9 cellular contexts compared by ENCODE assay signal in genomic region chr7:139853576-139854511, GRCh38. TPM values are rescaled to one million over a fixed set of nuclear protein-coding genes. Genes with fewer than 3 reads are reported as not detected.
DNase-seq lines count a peak whose midpoint lies in the region; ATAC-seq, FAIRE-seq and TF ChIP-seq lines count a peak whose summit lies in the region.
"Had no signal": no experiment of that assay in that cellular context is flagged by ENCODE, and none has a peak within 500 bp of the region (broad histone marks: within the 10 kb centered on the region; RNA-seq: fewer than 3 reads in every experiment).

No MANE protein-coding gene starts in this region.

- no peaks in the 10 kb centered on the region for H3K27me3 ChIP-seq in astrocyte (ENCODE audit: insufficient read depth, low read length)
- H3K27me3 ChIP-seq in lower lobe of right lung (ENCODE audit: low read depth) = no peaks in the 10 kb centered on the region

- peaks cover 18% of the 10 kb centered on the region for H3K27me3 Mint-ChIP-seq in astrocyte (ENCODE audit: low read depth, unreplicated experiment)
- peaks cover 2% of the 10 kb centered on the region for H3K27me3 Mint-ChIP-seq in activated CD4-positive, alpha-beta T cell treated with anti-CD3 and anti-CD28 coated beads, Interleukin-2, amount 10 ng/mL, durations not matched to agents 24 days and 14 days
- H3K27me3 Mint-ChIP-seq in activated CD8-positive, alpha-beta T cell treated with anti-CD3 and anti-CD28 coated beads for 36 hours = no peaks in the 10 kb centered on the region
- H3K27me3 Mint-ChIP-seq: B cell had no signal

- H3K27ac ChIP-seq in astrocyte (ENCODE audit: low read depth, low read length) = no peak overlapping the region
- peak overlapping the region; percentile 67 for H3K27ac ChIP-seq in lower lobe of right lung
- peak overlapping the region; percentile 19 for H3K27ac ChIP-seq in urinary bladder (ENCODE audit: low read depth)

- no peak for FAIRE-seq in astrocyte (lab: Jason Lieb, UNC)

- no peak overlapping the region for H3K9ac ChIP-seq in astrocyte (ENCODE audit: low read length)

- H3K36me3 Mint-ChIP-seq in astrocyte (ENCODE audit: low read depth, unreplicated experiment) = no peaks in the 10 kb centered on the region
- peaks cover 2% of the 10 kb centered on the region for H3K36me3 Mint-ChIP-seq in activated CD4-positive, alpha-beta T cell treated with anti-CD3 and anti-CD28 coated beads, Interleukin-2, amount 10 ng/mL, durations not matched to agents 24 days and 14 days (ENCODE audit: low read depth)
- no peaks in the 10 kb centered on the region for H3K36me3 Mint-ChIP-seq in activated CD8-positive, alpha-beta T cell treated with anti-CD3 and anti-CD28 coated beads for 36 hours (ENCODE audit: low read depth)

- no peak overlapping the region for H2AFZ ChIP-seq in astrocyte (ENCODE audit: low read depth, low read length)

- no peak overlapping the region for H3K4me3 Mint-ChIP-seq in astrocyte (ENCODE audit: unreplicated experiment)
- H3K4me3 Mint-ChIP-seq in activated CD4-positive, alpha-beta T cell treated with anti-CD3 and anti-CD28 coated beads, Interleukin-2, amount 10 ng/mL, durations not matched to agents 24 days and 14 days = no peak overlapping the region
- no peak overlapping the region for H3K4me3 Mint-ChIP-seq in activated CD8-positive, alpha-beta T cell treated with anti-CD3 and anti-CD28 coated beads for 36 hours
- H3K4me3 Mint-ChIP-seq: B cell had no signal

- 50% methylated on average over 9 of the region's 9 CpGs for WGBS in urinary bladder

- no peak for TF ChIP-seq CTCF in astrocyte (IDR thresholded peaks at IDR 0.05; ENCODE audit: insufficient read depth, low read depth, low read length)
- TF ChIP-seq CTCF in lower lobe of right lung (IDR thresholded peaks at IDR 0.05) = no peak
- TF ChIP-seq CTCF in activated CD8-positive, alpha-beta T cell treated with anti-CD3 and anti-CD28 coated beads for 36 hours (IDR thresholded peaks at IDR 0.05) = no peak

- H3K27ac Mint-ChIP-seq in astrocyte (ENCODE audit: unreplicated experiment) = peak overlapping the region; percentile 43
- no peak overlapping the region for H3K27ac Mint-ChIP-seq in activated CD4-positive, alpha-beta T cell treated with anti-CD3 and anti-CD28 coated beads, Interleukin-2, amount 10 ng/mL, durations not matched to agents 24 days and 14 days
- H3K27ac Mint-ChIP-seq in activated CD8-positive, alpha-beta T cell treated with anti-CD3 and anti-CD28 coated beads for 36 hours = no peak overlapping the region

- H3K9me3 Mint-ChIP-seq in astrocyte (ENCODE audit: unreplicated experiment) = peaks cover 10% of the 10 kb centered on the region
- peaks cover 4% of the 10 kb centered on the region for H3K9me3 Mint-ChIP-seq in activated CD4-positive, alpha-beta T cell treated with anti-CD3 and anti-CD28 coated beads, Interleukin-2, amount 10 ng/mL, durations not matched to agents 24 days and 14 days
- H3K9me3 Mint-ChIP-seq in activated CD8-positive, alpha-beta T cell treated with anti-CD3 and anti-CD28 coated beads for 36 hours = no peaks in the 10 kb centered on the region

- H3K4me1 Mint-ChIP-seq in astrocyte (ENCODE audit: low read depth, unreplicated experiment) = no peaks in the 10 kb centered on the region
- peaks cover 16% of the 10 kb centered on the region for H3K4me1 Mint-ChIP-seq in activated CD4-positive, alpha-beta T cell treated with anti-CD3 and anti-CD28 coated beads, Interleukin-2, amount 10 ng/mL, durations not matched to agents 24 days and 14 days
- H3K4me1 Mint-ChIP-seq in activated CD8-positive, alpha-beta T cell treated with anti-CD3 and anti-CD28 coated beads for 36 hours (ENCODE audit: low read depth) = peaks cover 17% of the 10 kb centered on the region

- ATAC-seq in lower lobe of right lung = peak; percentile 54 to 59
- ATAC-seq in activated CD8-positive, alpha-beta T cell treated with anti-CD3 and anti-CD28 coated beads for 36 hours = no peak

- H3K4me3 ChIP-seq in astrocyte (ENCODE audit: insufficient read depth, low read depth, low read length) (no peak overlapping the region), lower lobe of right lung (no peak overlapping the region), urinary bladder (ENCODE audit: low read depth, low read length) (no peak overlapping the region)

- H3K79me2 ChIP-seq in astrocyte (ENCODE audit: insufficient read depth, low read length) = no peaks in the 10 kb centered on the region

- H3K4me1 ChIP-seq in astrocyte (ENCODE audit: insufficient read depth, low read length) (no peaks in the 10 kb centered on the region), lower lobe of right lung (peaks cover 35% of the 10 kb centered on the region), urinary bladder (ENCODE audit: insufficient read depth) (no peaks in the 10 kb centered on the region)

- H3K36me3 ChIP-seq in astrocyte (ENCODE audit: insufficient read depth, low read length) = no peaks in the 10 kb centered on the region
- no peaks in the 10 kb centered on the region for H3K36me3 ChIP-seq in lower lobe of right lung
- no peaks in the 10 kb centered on the region for H3K36me3 ChIP-seq in urinary bladder (ENCODE audit: insufficient read depth)

- CTCF ChIA-PET in activated CD8-positive, alpha-beta T cell treated with anti-CD3 and anti-CD28 coated beads for 36 hours (lab: Charles Lee) = no interaction called here

- DNase-seq in activated CD8-positive, alpha-beta memory T cell treated with anti-CD3 and anti-CD28 coated beads for 24 hours = peak; percentile 37
- no peak for DNase-seq in activated CD8-positive, alpha-beta memory T cell treated with anti-CD3 and anti-CD28 coated beads, Interleukin-2, amount 50 U/mL, for 48 hours
- DNase-seq in astrocyte (ENCODE audit: low read depth) (peak; percentile 53), lower lobe of right lung (no peak), HPDE6-E6E7 (ENCODE audit: extremely low spot score) (no peak)
- DNase-seq in activated CD4-positive, alpha-beta T cell treated with anti-CD3 and anti-CD28 coated beads, Interleukin-2, amount 10 ng/mL, durations not matched to agents 24 days and 14 days = no peak
- DNase-seq in activated CD8-positive, alpha-beta T cell treated with anti-CD3 and anti-CD28 coated beads for 36 hours = no peak

- POLR2A ChIA-PET in activated CD8-positive, alpha-beta T cell treated with anti-CD3 and anti-CD28 coated beads for 36 hours (lab: Charles Lee) = no interaction called here

- H3K9me3 ChIP-seq in astrocyte (ENCODE audit: insufficient read depth, low read depth, low read length) (no peaks in the 10 kb centered on the region), lower lobe of right lung (no peaks in the 10 kb centered on the region)

- H4K20me1 ChIP-seq in astrocyte (ENCODE audit: insufficient read depth, low read length) = no peaks in the 10 kb centered on the region

- intact Hi-C loops in lower lobe of right lung (cut with DNase I) = no loop called here
- intact Hi-C loops in activated CD4-positive, alpha-beta T cell treated with anti-CD3 and anti-CD28 coated beads, Interleukin-2, amount 10 ng/mL, durations not matched to agents 24 days and 14 days (cut with micrococcal nuclease) = no loop called here
- intact Hi-C loops in activated CD8-positive, alpha-beta T cell treated with anti-CD3 and anti-CD28 coated beads for 36 hours (cut with micrococcal nuclease) = no loop called here

- H3K4me2 ChIP-seq in astrocyte (ENCODE audit: low read length) = no peak overlapping the region

RNA-seq across cellular contexts. Expression of gene TBXAS1, which starts 24.8 kb away (rescaled TPM):
- total RNA-seq in astrocyte (0.99 and 1.1 TPM in 2 replicates), lower lobe of right lung (92.6 TPM), urinary bladder (8.6 TPM)
- 12.2 TPM for polyA plus RNA-seq in urinary bladder
- total RNA-seq in activated CD4-positive, alpha-beta T cell treated with anti-CD3 and anti-CD28 coated beads, Interleukin-2, amount 10 ng/mL, durations not matched to agents 24 days and 14 days = 1.8 and 3.5 TPM in 2 replicates
- total RNA-seq in activated CD8-positive, alpha-beta T cell treated with anti-CD3 and anti-CD28 coated beads for 36 hours = 1 to 10 TPM; 1.5 to 2.1 TPM

Comparison
In these comparisons a context has a peak if more than half of its experiments do, and no peak if none do; other contexts are left out.
1. DNase-seq: peak in activated CD8-positive, alpha-beta memory T cell treated with anti-CD3 and anti-CD28 coated beads for 24 hours (single experiment) and astrocyte (single experiment); none in activated CD8-positive, alpha-beta memory T cell treated with anti-CD3 and anti-CD28 coated beads, Interleukin-2, amount 50 U/mL, for 48 hours (single experiment), lower lobe of right lung (single experiment), activated CD4-positive, alpha-beta T cell treated with anti-CD3 and anti-CD28 coated beads, Interleukin-2, amount 10 ng/mL, durations not matched to agents 24 days and 14 days (single experiment), activated CD8-positive, alpha-beta T cell treated with anti-CD3 and anti-CD28 coated beads for 36 hours (single experiment) and HPDE6-E6E7 (single experiment).